ENCODE assay signal across 1 cellular context in the genomic region with DNA sequence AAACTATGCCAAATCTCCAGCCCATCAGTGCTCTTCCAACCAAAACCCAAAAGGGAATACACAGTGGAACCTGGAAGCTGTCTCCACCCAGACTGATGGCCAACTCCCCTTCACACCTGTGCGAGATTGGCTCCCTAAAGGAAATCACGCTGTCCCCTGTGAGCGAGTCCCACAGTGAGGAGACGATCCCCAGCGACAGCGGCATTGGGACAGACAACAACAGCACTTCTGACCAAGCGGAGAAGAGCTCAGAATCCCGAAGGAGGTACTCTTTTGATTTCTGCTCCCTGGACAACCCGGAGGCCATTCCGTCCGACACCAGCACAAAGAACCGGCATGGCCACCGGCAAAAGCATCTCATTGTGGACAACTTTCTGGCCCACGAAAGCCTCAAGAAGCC.
TF ChIP-seq lines count a peak whose summit lies in the region.

No MANE protein-coding gene starts in this region.

TF ChIP-seq in GM12878, 131 proteins besides CTCF, POLR2A, EP300 and RAD21:
- TF ChIP-seq IKZF2 (IDR thresholded peaks at IDR 0.05) (no peak), ZNF24 (IDR thresholded peaks at IDR 0.05) (no peak), YY1 (IDR thresholded peaks at IDR 0.05; ENCODE audit: low read depth, low read length) (no peak), BHLHE40 (IDR thresholded peaks at IDR 0.05; ENCODE audit: borderline replicate concordance in 1 of 2, low read depth in 2 of 2, low read length in 1 of 2) (no peak), NBN (IDR thresholded peaks at IDR 0.05) (no peak), STAT1 (conservative IDR thresholded peaks at IDR 0.05) (no peak), YBX1 (IDR thresholded peaks at IDR 0.05) (no peak), FOS (IDR thresholded peaks at IDR 0.05; ENCODE audit: borderline replicate concordance, extremely low read depth, insufficient read length) (no peak), EED (IDR thresholded peaks at IDR 0.05; ENCODE audit: low read depth) (no peak), PML (IDR thresholded peaks at IDR 0.05; ENCODE audit: low read length) (no peak), MEF2A (IDR thresholded peaks at IDR 0.05; ENCODE audit: insufficient read depth, low read depth, low read length) (no peak), BCL11A (IDR thresholded peaks at IDR 0.05; ENCODE audit: low read depth, low read length) (no peak), SIX5 (IDR thresholded peaks at IDR 0.05; ENCODE audit: low read depth, low read length, severe bottlenecking) (no peak), CBFB (IDR thresholded peaks at IDR 0.05; ENCODE audit: low read depth) (no peak), RELA (IDR thresholded peaks at IDR 0.05; ENCODE audit: borderline replicate concordance, partially characterized antibody) (no peak)
TF ChIP-seq in GM12878: peak in this region for 0.
